ENCODE assay signal across 29 cellular contexts in the genomic region with DNA sequence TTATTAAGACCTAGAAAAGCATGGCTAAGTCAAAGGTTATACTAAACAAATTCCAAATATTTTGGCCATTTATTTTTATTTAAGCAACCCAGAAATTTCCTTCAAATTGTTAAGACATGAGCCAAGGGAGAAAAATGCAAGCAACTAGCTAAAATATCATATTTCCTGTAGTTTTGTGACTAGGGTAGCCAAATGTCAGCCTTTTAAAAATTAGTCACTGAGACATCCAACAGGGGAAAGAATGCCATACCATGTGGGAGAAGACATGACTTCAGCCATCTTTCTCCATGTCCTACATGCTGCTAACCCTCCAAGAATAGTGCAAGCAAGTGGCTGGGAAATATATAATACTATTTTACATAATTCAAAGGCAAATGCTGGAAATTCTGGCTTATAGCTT.
A peak's percentile ranks its signal among the peaks of the same experiment; 100 is the strongest.
DNase-seq lines count a peak whose midpoint lies in the region; ATAC-seq, FAIRE-seq and TF ChIP-seq lines count a peak whose summit lies in the region.
"Had no signal": no experiment of that assay in that cellular context is flagged by ENCODE, and none has a peak within 500 bp of the region (broad histone marks: within the 10 kb centered on the region; RNA-seq: fewer than 3 reads in every experiment).

No MANE protein-coding gene starts in this region.

- no peak for ATAC-seq in GM21381 (IDR thresholded peaks at IDR 0.05; ENCODE audit: unreplicated experiment)
- ATAC-seq: activated CD8-positive, alpha-beta T cell treated with anti-CD3 and anti-CD28 coated beads for 36 hours; left ventricle myocardium superior; naive thymus-derived CD4-positive, alpha-beta T cell; stimulated activated effector memory CD8-positive, alpha-beta T cell treated with anti-CD3 and anti-CD28 coated beads, Interleukin-12 subunit alpha, Interleukin-12 subunit beta, amount 100 ng/mL, for 72 hours; upper lobe of right lung had no signal

- H3K4me3 ChIP-seq in AG04449 (ENCODE audit: low read depth, low read length) (no peak overlapping the region), astrocyte of the spinal cord (ENCODE audit: low read depth, low read length) (no peak overlapping the region)
- H3K4me3 ChIP-seq: spleen, upper lobe of right lung had no signal

- in situ Hi-C loops in astrocyte of the spinal cord (cut with HindIII; ENCODE audit: low sequenced_read_pairs), result no loop called here

- TF ChIP-seq CTCF in AG04449 (IDR thresholded peaks at IDR 0.05; ENCODE audit: insufficient read depth, low read length, missing control alignments) (no peak), astrocyte of the spinal cord (IDR thresholded peaks at IDR 0.05; ENCODE audit: low read depth, low read length) (no peak)

- no peak for TF ChIP-seq POLR2A in H54 (IDR thresholded peaks at IDR 0.05; ENCODE audit: low read depth, low read length)

- DNase-seq in AG04449 (ENCODE audit: low read depth, low spot score), result peak; percentile 45
- peak; percentile 35 for DNase-seq in GM03348 (ENCODE audit: low spot score)
- peak; percentile 61 for DNase-seq in astrocyte of the spinal cord (ENCODE audit: low read depth, low spot score)
- peak; percentile 17 for DNase-seq in fibroblast of the conjunctiva (ENCODE audit: low read depth)
- DNase-seq in H54 (ENCODE audit: insufficient read length, low spot score), result no peak
- DNase-seq in NCI-H1930 (lab: John Stamatoyannopoulos, UW), result no peak
- no peak for DNase-seq in caudate nucleus (lab: John Stamatoyannopoulos, UW)
- DNase-seq: 8988T; activated CD4-positive, alpha-beta T cell treated with anti-CD3 and anti-CD28 coated beads for 1 hour; activated CD8-positive, alpha-beta T cell treated with anti-CD3 and anti-CD28 coated beads for 36 hours; activated effector memory CD4-positive, alpha-beta T cell treated with anti-CD3 and anti-CD28 coated beads, Interleukin-2, amount 50 U/mL, for 16 hours; C1 segment of cervical spinal cord; foreskin melanocyte; GOT3; hypothalamus; Karpas-422; left ventricle myocardium superior; naive thymus-derived CD4-positive, alpha-beta T cell; NCI-H1048; NCI-H187 treated with DMSO at 0.1 percent for 48 hours; NCI-H2227 treated with DMSO at 0.1 percent for 48 hours; NCI-H69; spleen; stimulated activated CD4-positive, alpha-beta T cell treated with anti-CD3 and anti-CD28 coated beads, Interleukin-2, amount 100 ng/mL, for 48 hours; substantia nigra; upper lobe of right lung had no signal

- no peak for FAIRE-seq in H54 (lab: Jason Lieb, UNC)
- FAIRE-seq: islet of Langerhans had no signal

- no peak overlapping the region for H3K27ac ChIP-seq in caudate nucleus (ENCODE audit: low read depth, low read length)
- H3K27ac ChIP-seq: spleen, upper lobe of right lung had no signal

- CTCF ChIA-PET in AG04449 (lab: Yijun Ruan, JAX), result no interaction called here

- POLR2A ChIA-PET in AG04449 (lab: Yijun Ruan, JAX), result no interaction called here

Comparison
In these comparisons a context has a peak if more than half of its experiments do, and no peak if none do; other contexts are left out.
1. DNase-seq: peak in AG04449 (single experiment), GM03348 (single experiment), astrocyte of the spinal cord (single experiment) and fibroblast of the conjunctiva (single experiment); none in H54 (single experiment), NCI-H1930 (0 of 2) and caudate nucleus (0 of 61).